Comparison of ENCODE assay signal across 9 cellular contexts in the genomic region with DNA sequence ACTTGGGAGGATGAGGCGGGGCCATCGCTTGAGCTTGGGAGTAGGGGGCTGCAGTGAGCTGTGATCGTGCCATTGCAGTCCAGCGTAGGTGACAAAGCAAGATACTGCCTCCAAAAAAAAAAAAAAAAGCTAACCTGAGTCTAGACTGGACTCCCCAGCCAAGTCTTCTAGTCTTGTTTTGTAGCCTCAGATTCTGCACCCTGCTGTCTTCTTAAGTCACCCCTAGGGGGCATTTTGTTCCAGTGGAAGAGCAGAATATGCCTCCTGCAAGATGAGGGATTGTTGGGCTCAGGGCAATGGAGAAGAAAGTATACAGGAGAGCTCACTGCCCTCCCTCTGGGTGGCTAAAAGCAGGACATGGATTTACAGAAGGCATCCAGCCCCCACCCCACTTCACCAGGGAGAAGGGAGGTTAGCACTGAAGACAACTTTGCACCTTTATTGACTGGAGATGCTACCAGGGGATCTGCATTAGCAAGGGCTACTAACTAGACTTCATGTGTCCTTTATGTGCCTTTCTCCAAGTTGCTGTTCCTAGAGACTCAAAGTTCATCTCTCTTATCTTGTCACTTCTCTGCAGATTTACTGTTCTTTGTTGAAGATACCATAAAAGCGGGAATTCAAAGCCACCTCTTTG. TPM values are rescaled to one million over a fixed set of nuclear protein-coding genes. Genes with fewer than 3 reads are reported as not detected.
DNase-seq lines count a peak whose midpoint lies in the region; ATAC-seq and TF ChIP-seq lines count a peak whose summit lies in the region.
"Had no signal": no experiment of that assay in that cellular context is flagged by ENCODE, and none has a peak within 500 bp of the region (broad histone marks: within the 10 kb centered on the region; RNA-seq: fewer than 3 reads in every experiment).

No MANE protein-coding gene starts in this region.

- 60 to 74% methylated on average over 5 of the region's 5 CpGs for WGBS in sigmoid colon, 2 donors

- H2AFZ ChIP-seq in OCI-LY7 (ENCODE audit: low read length): no peak overlapping the region

- no peak for TF ChIP-seq POLR2A in sigmoid colon (IDR thresholded peaks at IDR 0.05)

- intact Hi-C loops in OCI-LY7 (cut with micrococcal nuclease; ENCODE audit: unreplicated experiment): loop anchor here (1.0 kb wide), 1 partner anchor 43 kb away; no protein-coding TSS in a partner anchor
- intact Hi-C loops in sigmoid colon (cut with DNase I): no loop called here

- H3K4me2 ChIP-seq in OCI-LY7 (ENCODE audit: low read length): no peak overlapping the region

- H3K27ac Mint-ChIP-seq in nephron progenitor cell: peak overlapping the region; percentile 52

- H3K4me1 Mint-ChIP-seq in nephron progenitor cell: peaks cover 4% of the 10 kb centered on the region

- TF ChIP-seq EP300 in sigmoid colon (IDR thresholded peaks at IDR 0.05): no peak

- peaks cover 45% of the 10 kb centered on the region for H3K27me3 Mint-ChIP-seq in nephron progenitor cell (ENCODE audit: low read depth, poor library complexity)

- POLR2A ChIA-PET in OCI-LY7 (lab: Charles Lee): interaction anchor here (0.6 to 4.3 kb wide), 6 partner anchors 7 to 316 kb away, joined by 3 to 37 read pairs (median 5); partner anchors contain the start of gene RNF187

- peak; percentile 58 for DNase-seq in ELF-1 (ENCODE audit: low read depth, low spot score)
- DNase-seq in H7: peak; percentile 65
- DNase-seq in OCI-LY7 (ENCODE audit: low spot score): peak; percentile 85
- DNase-seq in dermis blood vessel endothelial cell: peak; percentile 70
- DNase-seq in nephron progenitor cell: no peak
- DNase-seq in sigmoid colon: no peak
- DNase-seq in NCI-H1105 (lab: John Stamatoyannopoulos, UW): no peak

- H3K27ac ChIP-seq in OCI-LY7 (ENCODE audit: low read depth, low read length, poor library complexity, severe bottlenecking): no peak overlapping the region
- H3K27ac ChIP-seq in sigmoid colon: no peak overlapping the region

- no peaks in the 10 kb centered on the region for H3K36me3 ChIP-seq in H7 (replicated peaks; ENCODE audit: control insufficient read depth, insufficient read depth, low read length)
- H3K36me3 ChIP-seq in OCI-LY7 (ENCODE audit: insufficient read depth, low read length): no peaks in the 10 kb centered on the region
- no peaks in the 10 kb centered on the region for H3K36me3 ChIP-seq in sigmoid colon

- H3K27me3 ChIP-seq in H7 (ENCODE audit: control insufficient read depth, insufficient read depth, low read length) (peaks cover 19% of the 10 kb centered on the region), sigmoid colon (peaks cover 15 to 66% (median 43%) of the 10 kb centered on the region in 3 donors)

- peak; percentile 87 for TF ChIP-seq CTCF in OCI-LY7 (conservative IDR thresholded peaks at IDR 0.05; ENCODE audit: low read length)
- peak; percentile 43 for TF ChIP-seq CTCF in nephron progenitor cell (IDR thresholded peaks at IDR 0.05)
- peak in 1 of 4 experiments; percentile 12 for TF ChIP-seq CTCF in sigmoid colon (IDR thresholded peaks at IDR 0.05)

- CTCF ChIA-PET in OCI-LY7 (lab: Charles Lee; ENCODE audit: unreplicated experiment): no interaction called here

- H4K20me1 ChIP-seq in OCI-LY7 (ENCODE audit: insufficient read depth, low read length): no peaks in the 10 kb centered on the region

- no peaks in the 10 kb centered on the region for H3K9me3 ChIP-seq in OCI-LY7 (ENCODE audit: low read length)
- H3K9me3 ChIP-seq in sigmoid colon: no peaks in the 10 kb centered on the region

- no peaks in the 10 kb centered on the region for H3K9me3 Mint-ChIP-seq in nephron progenitor cell

- no TSS peak for BruUV-seq in OCI-LY7 (replicated peaks; lab: Mats Ljungman, UMichigan)

- H3K4me1 ChIP-seq in OCI-LY7 (ENCODE audit: insufficient read depth, low read length, poor library complexity, severe bottlenecking): peaks cover 3% of the 10 kb centered on the region
- no peaks in the 10 kb centered on the region for H3K4me1 ChIP-seq in sigmoid colon

- no peaks in the 10 kb centered on the region for H3K79me2 ChIP-seq in OCI-LY7 (ENCODE audit: insufficient read depth, low read depth, low read length)

- H3K36me3 Mint-ChIP-seq in nephron progenitor cell (ENCODE audit: low read depth): no peaks in the 10 kb centered on the region

- no peak overlapping the region for H3K4me3 ChIP-seq in H7 (ENCODE audit: insufficient read depth, low read depth, low read length)
- H3K4me3 ChIP-seq in OCI-LY7 (ENCODE audit: low read depth, low read length, poor library complexity, severe bottlenecking): no peak overlapping the region
- H3K4me3 ChIP-seq in sigmoid colon: no peak overlapping the region

- H3K4me3 Mint-ChIP-seq in nephron progenitor cell: no peak overlapping the region

- H3K9me2 ChIP-seq in OCI-LY7 (ENCODE audit: insufficient read depth, low read length): no peaks in the 10 kb centered on the region

- no peak for ATAC-seq in GM19467 (IDR thresholded peaks at IDR 0.05; ENCODE audit: unreplicated experiment)

RNA-seq across cellular contexts. Expression of gene RNF187, which starts 15.3 kb away (rescaled TPM):
- total RNA-seq in H7 (2014; rRNA removed; shearing (Covaris generic)): 175 and 183 TPM in 2 replicates
- 257 and 351 TPM in 2 replicates for total RNA-seq in OCI-LY7 (2014; rRNA removed; shearing (Covaris generic))
- total RNA-seq in OCI-LY7 (2022) (478 and 484 TPM in 2 replicates), dermis blood vessel endothelial cell (34.7 and 84.4 TPM in 2 replicates), sigmoid colon (10 to 100 TPM; 17.3 to 24.4 (median 22.6) TPM)
- 10 to 100 TPM; 23.4 to 39.8 (median 28.2) TPM for polyA plus RNA-seq in sigmoid colon

RNA-seq across cellular contexts. Expression of gene TRIM17, which starts 55.2 kb away (rescaled TPM):
- total RNA-seq in H7 (2014; rRNA removed; shearing (Covaris generic)): 4.9 and 5.6 TPM in 2 replicates
- 0.13 TPM in 1 of 2 replicates, not detected in the other for total RNA-seq in OCI-LY7 (2014; rRNA removed; shearing (Covaris generic))
- not detected in 2 replicates for total RNA-seq in OCI-LY7 (2022)
- not detected in 2 replicates for total RNA-seq in dermis blood vessel endothelial cell
- under 1 TPM in 1 of 4 donors, not detected in 3; 0.95 TPM for total RNA-seq in sigmoid colon
- under 1 TPM in 1 of 3 donors, not detected in 2; 0.44 TPM for polyA plus RNA-seq in sigmoid colon
- total RNA-seq: pulmonary artery endothelial cell had no signal

Comparison
In these comparisons a context has a peak if more than half of its experiments do, and no peak if none do; other contexts are left out.
1. DNase-seq: peak in ELF-1 (single experiment), H7 (single experiment), OCI-LY7 (single experiment) and dermis blood vessel endothelial cell (single experiment); none in nephron progenitor cell (single experiment), sigmoid colon (single experiment) and NCI-H1105 (single experiment).